Comparison of ENCODE assay signal across 8 cellular contexts in the genomic region with DNA sequence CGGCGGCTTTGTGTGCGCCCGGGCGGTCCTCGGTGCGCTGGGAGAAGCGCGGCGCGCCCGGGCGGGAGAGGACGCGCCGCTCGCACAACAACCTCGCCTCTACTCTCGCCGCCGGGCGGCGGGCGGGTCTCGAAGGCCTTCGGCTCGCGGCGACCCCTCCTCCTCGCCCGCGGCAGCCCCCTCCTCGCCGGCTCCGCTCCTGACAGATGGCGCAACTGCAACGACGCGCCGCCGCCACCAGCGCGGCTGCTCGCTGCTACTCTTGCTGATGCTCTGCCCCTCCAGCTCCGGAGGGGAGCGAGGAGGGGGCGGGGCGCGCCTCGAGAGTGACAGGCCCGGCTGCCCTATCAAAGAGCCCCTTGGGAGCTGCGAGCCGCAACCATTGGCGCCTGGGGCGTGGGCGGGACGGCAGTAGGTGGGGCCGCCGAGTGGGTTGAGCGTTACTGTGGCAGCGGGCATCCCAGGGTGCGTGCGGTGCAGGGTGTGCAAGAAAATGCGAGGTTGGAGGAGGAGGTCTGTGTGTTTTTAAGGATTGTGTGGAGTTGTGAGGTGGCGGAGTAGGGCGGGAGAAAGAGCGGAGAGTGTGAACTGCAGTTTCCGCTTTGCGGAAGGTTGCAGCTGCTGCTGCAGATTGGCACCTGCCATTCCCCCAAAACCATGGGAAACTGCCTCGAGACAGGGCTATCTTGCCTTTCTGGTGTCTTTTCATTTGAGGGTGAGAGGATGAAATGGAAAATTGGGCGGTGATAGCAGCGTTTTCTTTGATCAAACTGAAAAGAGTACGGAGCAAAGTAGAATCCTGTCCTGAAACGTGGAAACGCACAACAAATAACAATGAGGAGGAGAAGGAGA. TPM values are rescaled to one million over a fixed set of nuclear protein-coding genes. Genes with fewer than 3 reads are reported as not detected.
DNase-seq lines count a peak whose midpoint lies in the region; ATAC-seq and TF ChIP-seq lines count a peak whose summit lies in the region.

A gene (minus strand): TSS at position 275 of the 852 bp plus-strand sequence. CDS start 153,401 bp downstream, outside the sequence.

- TF ChIP-seq CTCF in PC-3 (conservative IDR thresholded peaks at IDR 0.05; ENCODE audit: low read depth, low read length) (no peak), epithelial cell of proximal tubule (conservative IDR thresholded peaks at IDR 0.05; ENCODE audit: low read depth, low read length) (peak; percentile 11)

- peak within 1 kb of the TSS; percentile 88 for H3K4me2 ChIP-seq in PC-3 (ENCODE audit: low read length)

- peak; percentile 99 for DNase-seq in DMS 273 (lab: John Stamatoyannopoulos, UW; ENCODE audit: unreplicated experiment)
- DNase-seq in PC-3 = peak; percentile 93
- peak; percentile 100 for DNase-seq in activated T-cell treated with anti-CD3 and anti-CD28 coated beads for 48 hours (ENCODE audit: low read depth)
- DNase-seq in epithelial cell of proximal tubule (ENCODE audit: low read depth) = peak; percentile 26
- DNase-seq in stimulated activated CD8-positive, alpha-beta memory T cell treated with anti-CD3 and anti-CD28 coated beads, Interleukin-4, amount 100 ng/mL, for 48 hours = peak; percentile 99

- peaks cover 33% of the 10 kb centered on the region for H3K79me2 ChIP-seq in PC-3 (ENCODE audit: low read length)

- peak within 1 kb of the TSS; percentile 71 for H3K4me3 ChIP-seq in PC-3 (ENCODE audit: low read length)
- H3K4me3 ChIP-seq in epithelial cell of proximal tubule (ENCODE audit: low read depth, low read length) = peak within 1 kb of the TSS; percentile 64
- peak within 1 kb of the TSS; percentile 70 to 88 for H3K4me3 ChIP-seq in mucosa of rectum (ENCODE audit: low read length in 2 of 2)

- no TSS peak for BruUV-seq in PC-3 (replicated peaks; lab: Mats Ljungman, UMichigan)

- intact Hi-C loops in PC-3 (cut with micrococcal nuclease) = loop anchor here (5.0 kb wide), 3 partner anchors 54 to 161 kb away; no protein-coding TSS in a partner anchor

- H3K27ac ChIP-seq in PC-3 (ENCODE audit: low read length) = peak within 1 kb of the TSS; percentile 0; the same call in 1 of the 2 replicates
- peak within 1 kb of the TSS; percentile 54 to 76 for H3K27ac ChIP-seq in mucosa of rectum (ENCODE audit: low read depth in 2 of 2, low read length in 2 of 2)

- H3K9ac ChIP-seq in PC-3 (ENCODE audit: low read length) (peak within 1 kb of the TSS; percentile 45; the same call in 1 of the 2 replicates), mucosa of rectum (ENCODE audit: low read depth in 1 of 2, low read length in 2 of 2) (peak within 1 kb of the TSS; percentile 43 to 61)

- H3K27me3 ChIP-seq in PC-3 (ENCODE audit: low read length) = no peaks in the 10 kb centered on the region
- H3K27me3 ChIP-seq in mucosa of rectum (ENCODE audit: control insufficient read depth in 2 of 2, insufficient read depth in 2 of 2, low read length in 2 of 2) = peaks cover 14 to 21% of the 10 kb centered on the region in 2 donors

- TF ChIP-seq RAD21 in Ishikawa (IDR thresholded peaks at IDR 0.05; ENCODE audit: low read depth) = no peak; the same call in 1 of the 2 replicates

- CTCF ChIA-PET in PC-3 (lab: Charles Lee) = interaction anchor here (0.6 kb wide), 1 partner anchor 1768 kb away, joined by 10 read pairs; no protein-coding TSS in a partner anchor

- ATAC-seq in GM21576 (IDR thresholded peaks at IDR 0.05; ENCODE audit: unreplicated experiment) (peak; percentile 98), PC-3 (peak; percentile 85)

- TF ChIP-seq EP300 in Ishikawa (IDR thresholded peaks at IDR 0.05; ENCODE audit: borderline replicate concordance) = no peak

- no peaks in the 10 kb centered on the region for H3K9me2 ChIP-seq in PC-3 (replicated peaks; ENCODE audit: low read length)

- peak within 1 kb of the TSS; percentile 94 for H2AFZ ChIP-seq in PC-3 (ENCODE audit: low read length)

- H3K4me1 ChIP-seq in PC-3 (ENCODE audit: insufficient read depth, low read length) (peaks cover 18% of the 10 kb centered on the region), mucosa of rectum (ENCODE audit: control insufficient read depth in 2 of 2, insufficient read depth in 2 of 2, low read length in 2 of 2) (peaks cover 4 to 10% of the 10 kb centered on the region in 2 donors)

- H3F3A ChIP-seq in PC-3 (ENCODE audit: low read length, unreplicated experiment) = no peaks in the 10 kb centered on the region

- POLR2A ChIA-PET in PC-3 (lab: Charles Lee; ENCODE audit: unreplicated experiment) = no interaction called here

- H3K36me3 ChIP-seq in PC-3 (ENCODE audit: low read depth, low read length) (no peaks in the 10 kb centered on the region), mucosa of rectum (ENCODE audit: control insufficient read depth in 2 of 2, insufficient read depth in 2 of 2, low read length in 2 of 2) (no peaks in the 10 kb centered on the region)

- 0 out of 2 replicates have a peak, but pooled peaks cover 5% of the 10 kb centered on the region for H4K20me1 ChIP-seq in PC-3 (ENCODE audit: low read length)

- H3K9me3 ChIP-seq in PC-3 (ENCODE audit: low read length) (no peaks in the 10 kb centered on the region), mucosa of rectum (ENCODE audit: control insufficient read depth in 2 of 2, low read length in 2 of 2) (no peaks in the 10 kb centered on the region)

TF ChIP-seq in Ishikawa, 13 proteins besides CTCF, POLR2A, EP300 and RAD21:
- TF ChIP-seq TCF12 (IDR thresholded peaks at IDR 0.05; ENCODE audit: low read depth) (no peak), EGR1 (IDR thresholded peaks at IDR 0.05) (peak; percentile 85), FOXM1 (IDR thresholded peaks at IDR 0.05; ENCODE audit: borderline replicate concordance, low read depth) (no peak), TAF1 (IDR thresholded peaks at IDR 0.05; ENCODE audit: low read depth) (peak; percentile 50; the same call in 1 of the 2 replicates), CEBPB (IDR thresholded peaks at IDR 0.05) (peak; percentile 66; the same call in 1 of the 2 replicates)
- TF ChIP-seq, protein P1, sequence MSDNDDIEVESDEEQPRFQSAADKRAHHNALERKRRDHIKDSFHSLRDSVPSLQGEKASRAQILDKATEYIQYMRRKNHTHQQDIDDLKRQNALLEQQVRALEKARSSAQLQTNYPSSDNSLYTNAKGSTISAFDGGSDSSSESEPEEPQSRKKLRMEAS (IDR thresholded peaks at IDR 0.05) = peak; percentile 49; the same call in 1 of the 2 replicates

RNA-seq across cellular contexts. Expression of the gene that starts here (rescaled TPM):
- total RNA-seq in PC-3 (2014; rRNA removed) (27.6 and 57.4 TPM in 2 replicates), epithelial cell of proximal tubule (26.1 and 55.4 TPM in 2 replicates)

Comparison
In these comparisons a context has a peak if more than half of its experiments do, and no peak if none do; other contexts are left out.
1. Peak in every context shown above with its lines: DNase-seq, ATAC-seq, H3K4me3 ChIP-seq and H3K27ac ChIP-seq.
2. DNase-seq: peak in every context shown above with its lines; median percentile 100 in activated T-cell treated with anti-CD3 and anti-CD28 coated beads for 48 hours; 99 in DMS 273; 99 in stimulated activated CD8-positive, alpha-beta memory T cell treated with anti-CD3 and anti-CD28 coated beads, Interleukin-4, amount 100 ng/mL, for 48 hours; 93 in PC-3; 26 in epithelial cell of proximal tubule.